ENCODE assay signal across 19 cellular contexts in genomic region chr10:17101910-17102266, GRCh38.
"Had no signal": no experiment of that assay in that cellular context is flagged by ENCODE, and none has a peak within 500 bp of the region (broad histone marks: within the 10 kb centered on the region; RNA-seq: fewer than 3 reads in every experiment).

No MANE protein-coding gene starts in this region.

- ATAC-seq: effector memory CD8-positive, alpha-beta T cell; stimulated activated naive CD8-positive, alpha-beta T cell treated with anti-CD3 and anti-CD28 coated beads, Interleukin-15, Interleukin-2, amounts not matched to agents 100 U/mL and 50 U/mL, for 24 hours had no signal

- H3K4me1 Mint-ChIP-seq: activated B cell treated with CpG ODN at 0.5 μM for 24 hours, naive B cell had no signal

- H3K36me3 ChIP-seq: neutrophil, sigmoid colon, uterus had no signal

- H3K27ac Mint-ChIP-seq: activated B cell treated with CpG ODN at 0.5 μM for 24 hours; activated CD4-positive, alpha-beta T cell treated with anti-CD3 and anti-CD28 coated beads, Interleukin-2, amount 10 ng/mL, durations not matched to agents 24 days and 14 days had no signal

- H3K4me3 ChIP-seq: coronary artery, lung, sigmoid colon, testis, uterus had no signal

- DNase-seq: activated B cell treated with CpG ODN at 0.5 μM for 24 hours; activated CD4-positive, alpha-beta T cell treated with anti-CD3 and anti-CD28 coated beads, Interleukin-2, amount 10 ng/mL, durations not matched to agents 24 days and 14 days; activated CD8-positive, alpha-beta memory T cell treated with anti-CD3 and anti-CD28 coated beads for 24 hours; activated naive CD4-positive, alpha-beta T cell treated with Interleukin-2 at 50 U/mL for 16 hours; caudate nucleus; effector memory CD8-positive, alpha-beta T cell; naive B cell; sigmoid colon; stimulated activated CD4-positive, alpha-beta T cell treated with anti-CD3 and anti-CD28 coated beads, Interleukin-4, amount 100 ng/mL, for 1 hour; stimulated activated CD8-positive, alpha-beta memory T cell treated with anti-CD3 and anti-CD28 coated beads, Interleukin-4, amount 100 ng/mL, for 48 hours; stimulated activated naive CD8-positive, alpha-beta T cell treated with anti-CD3 and anti-CD28 coated beads, Interleukin-15, Interleukin-2, amounts not matched to agents 100 U/mL and 50 U/mL, for 24 hours; T-helper 2 cell; testis; uterus had no signal

- H3K27me3 ChIP-seq: neutrophil, sigmoid colon, testis, uterus had no signal

- FAIRE-seq: islet of Langerhans, TTC549 had no signal

- H3K27me3 Mint-ChIP-seq: activated B cell treated with CpG ODN at 0.5 μM for 24 hours; effector memory CD8-positive, alpha-beta T cell; naive B cell had no signal

- H3K9me3 ChIP-seq: neutrophil, sigmoid colon, testis, uterus had no signal

- H3K27ac ChIP-seq: neutrophil had no signal

- H3K4me1 ChIP-seq: sigmoid colon, testis, uterus had no signal

- H3K4me3 Mint-ChIP-seq: activated B cell treated with CpG ODN at 0.5 μM for 24 hours; activated CD4-positive, alpha-beta T cell treated with anti-CD3 and anti-CD28 coated beads, Interleukin-2, amount 10 ng/mL, durations not matched to agents 24 days and 14 days; effector memory CD8-positive, alpha-beta T cell; naive B cell had no signal

- H3K9me3 Mint-ChIP-seq: activated B cell treated with CpG ODN at 0.5 μM for 24 hours; activated CD4-positive, alpha-beta T cell treated with anti-CD3 and anti-CD28 coated beads, Interleukin-2, amount 10 ng/mL, durations not matched to agents 24 days and 14 days; effector memory CD8-positive, alpha-beta T cell had no signal
